Comparison of ENCODE assay signal across 23 cellular contexts in genomic region chrY:7866976-7867375, GRCh38.
DNase-seq lines count a peak whose midpoint lies in the region; ATAC-seq, FAIRE-seq and TF ChIP-seq lines count a peak whose summit lies in the region.
"Had no signal": no experiment of that assay in that cellular context is flagged by ENCODE, and none has a peak within 500 bp of the region (broad histone marks: within the 10 kb centered on the region; RNA-seq: fewer than 3 reads in every experiment).

No MANE protein-coding gene starts in this region.

- H3K27me3 ChIP-seq in HepG2 (ENCODE audit: control insufficient read depth in 1 of 2, insufficient read depth in 2 of 2, low read length in 2 of 2) = no peaks in the 10 kb centered on the region
- no peaks in the 10 kb centered on the region for H3K27me3 ChIP-seq in right lobe of liver
- H3K27me3 ChIP-seq: BLaER1 treated with 17β-estradiol and CSF1 and Interleukin-3, amounts not matched to agents 10 nM and 100 nM had no signal

- WGBS in HepG2 (ENCODE audit: low lambda C conversion rate) = 0% methylated on average over 1 of the region's 2 CpGs
- WGBS in right lobe of liver (ENCODE audit: insufficient coverage, low coverage, low lambda C conversion rate, missing lambda C conversion rate) = no CpG with 5 or more reads among the region's 2 CpGs

- TF ChIP-seq EP300 in HepG2 (IDR thresholded peaks at IDR 0.05; ENCODE audit: low read depth in 2 of 2, low read length in 2 of 2) (no peak), HepG2 (CRISPR knock-in tag; IDR thresholded peaks at IDR 0.05; ENCODE audit: borderline replicate concordance) (no peak)

- TF ChIP-seq CTCF in HepG2 (CRISPR knock-in tag; IDR thresholded peaks at IDR 0.05) (no peak), right lobe of liver (IDR thresholded peaks at IDR 0.05) (no peak), choroid plexus epithelial cell (conservative IDR thresholded peaks at IDR 0.05; ENCODE audit: low read depth, low read length) (no peak)

- H3K36me3 ChIP-seq in HepG2 (replicated peaks in 1 of 2; ENCODE audit: control insufficient read depth in 1 of 2, insufficient read depth in 2 of 2, low read length in 2 of 2) (no peaks in the 10 kb centered on the region), right lobe of liver (no peaks in the 10 kb centered on the region)
- H3K36me3 ChIP-seq: BLaER1 treated with 17β-estradiol and CSF1 and Interleukin-3, amounts not matched to agents 10 nM and 100 nM had no signal

- ATAC-seq in HepG2 = no peak
- no peak for ATAC-seq in right lobe of liver
- ATAC-seq in GM21717 (IDR thresholded peaks at IDR 0.05; ENCODE audit: unreplicated experiment) = no peak
- ATAC-seq in SK-N-SH treated with all-trans-retinoic acid at 6 μM for 48 hours = no peak
- no peak for ATAC-seq in GM19397 (IDR thresholded peaks at IDR 0.05; ENCODE audit: unreplicated experiment)
- ATAC-seq: CD8-positive, alpha-beta T cell; GM12878; HCT116 had no signal

- CTCF ChIA-PET in HepG2 (lab: Yijun Ruan, JAX; ENCODE audit: low intra/inter-chr PET ratio, low total read pairs) = no interaction called here
- CTCF ChIA-PET in activated CD4-positive, alpha-beta T cell treated with anti-CD3 and anti-CD28 coated beads, Interleukin-2, amount 10 ng/mL, durations not matched to agents 7 days and 5 days (lab: Charles Lee) = no interaction called here

- no peaks in the 10 kb centered on the region for H3K4me1 Mint-ChIP-seq in activated CD4-positive, alpha-beta T cell treated with anti-CD3 and anti-CD28 coated beads, Interleukin-2, amount 10 ng/mL, durations not matched to agents 7 days and 5 days
- H3K4me1 Mint-ChIP-seq: B cell had no signal

- H3K4me3 Mint-ChIP-seq in activated CD4-positive, alpha-beta T cell treated with anti-CD3 and anti-CD28 coated beads, Interleukin-2, amount 10 ng/mL, durations not matched to agents 7 days and 5 days = no peak overlapping the region
- H3K4me3 Mint-ChIP-seq: B cell; CD8-positive, alpha-beta T cell; HFFc6 had no signal

- H3K9me3 ChIP-seq in HepG2 (ENCODE audit: low read length) (no peaks in the 10 kb centered on the region), right lobe of liver (no peaks in the 10 kb centered on the region)
- H3K9me3 ChIP-seq: BLaER1 treated with 17β-estradiol and CSF1 and Interleukin-3, amounts not matched to agents 10 nM and 100 nM had no signal

- H2AFZ ChIP-seq in HepG2 (ENCODE audit: low read length) = no peak overlapping the region

- no peaks in the 10 kb centered on the region for H3K4me1 ChIP-seq in HepG2 (ENCODE audit: insufficient read depth, low read length)
- H3K4me1 ChIP-seq in right lobe of liver = no peaks in the 10 kb centered on the region
- H3K4me1 ChIP-seq: BLaER1 treated with 17β-estradiol and CSF1 and Interleukin-3, amounts not matched to agents 10 nM and 100 nM had no signal

- no peaks in the 10 kb centered on the region for H3K27me3 Mint-ChIP-seq in activated CD4-positive, alpha-beta T cell treated with anti-CD3 and anti-CD28 coated beads, Interleukin-2, amount 10 ng/mL, durations not matched to agents 7 days and 5 days
- H3K27me3 Mint-ChIP-seq: B cell had no signal

- H3K27ac Mint-ChIP-seq in activated CD4-positive, alpha-beta T cell treated with anti-CD3 and anti-CD28 coated beads, Interleukin-2, amount 10 ng/mL, durations not matched to agents 7 days and 5 days = no peak overlapping the region
- H3K27ac Mint-ChIP-seq: B cell; CD8-positive, alpha-beta T cell; HFFc6 had no signal

- POLR2A ChIA-PET in HepG2 (lab: Yijun Ruan, JAX) = no interaction called here
- POLR2A ChIA-PET in activated CD4-positive, alpha-beta T cell treated with anti-CD3 and anti-CD28 coated beads, Interleukin-2, amount 10 ng/mL, durations not matched to agents 7 days and 5 days (lab: Charles Lee) = no interaction called here

- TF ChIP-seq POLR2A in HepG2 (IDR thresholded peaks at IDR 0.05; ENCODE audit: insufficient read depth in 1 of 2, low read depth in 2 of 2, low read length in 2 of 2) (no peak), right lobe of liver (IDR thresholded peaks at IDR 0.05) (no peak)

- no peak for TF ChIP-seq RAD21 in HepG2 (CRISPR knock-in tag; IDR thresholded peaks at IDR 0.05)

- DNase-seq in HepG2 (ENCODE audit: low spot score) (no peak), right lobe of liver (no peak), choroid plexus epithelial cell (ENCODE audit: low read depth) (peak; percentile 11), left kidney (ENCODE audit: low read depth, low spot score) (peak; percentile 1)
- DNase-seq in activated CD4-positive, alpha-beta T cell treated with anti-CD3 and anti-CD28 coated beads, Interleukin-2, amount 10 ng/mL, durations not matched to agents 7 days and 5 days = no peak
- DNase-seq: Calu3; CD8-positive, alpha-beta T cell; DND-41; EL; GOT3; H7; HFFc6; IMR-90 had no signal

- H3K4me2 ChIP-seq in HepG2 (ENCODE audit: low read depth, low read length) = no peak overlapping the region
- H3K4me2 ChIP-seq: BLaER1 treated with 17β-estradiol and CSF1 and Interleukin-3, amounts not matched to agents 10 nM and 100 nM had no signal

- H3K9me3 Mint-ChIP-seq in activated CD4-positive, alpha-beta T cell treated with anti-CD3 and anti-CD28 coated beads, Interleukin-2, amount 10 ng/mL, durations not matched to agents 7 days and 5 days = no peaks in the 10 kb centered on the region
- H3K9me3 Mint-ChIP-seq: CD8-positive, alpha-beta T cell; HFFc6 had no signal

- FAIRE-seq in HepG2 (lab: Jason Lieb, UNC) = no peak
- FAIRE-seq: GM12878, GM19239 had no signal

- no peak overlapping the region for H3K4me3 ChIP-seq in HepG2 (replicated peaks in 1 of 3; ENCODE audit: insufficient read depth in 1 of 3, low read depth in 2 of 3, low read length in 3 of 3)
- H3K4me3 ChIP-seq in right lobe of liver = no peak overlapping the region
- H3K4me3 ChIP-seq in choroid plexus epithelial cell (ENCODE audit: low read depth, low read length) = no peak overlapping the region
- H3K4me3 ChIP-seq: BLaER1 treated with 17β-estradiol and CSF1 and Interleukin-3, amounts not matched to agents 10 nM and 100 nM; GM12878 had no signal

- H3K9ac ChIP-seq in HepG2 (ENCODE audit: insufficient read depth, low read depth, low read length) = no peak overlapping the region
- H3K9ac ChIP-seq: BLaER1 treated with 17β-estradiol and CSF1 and Interleukin-3, amounts not matched to agents 10 nM and 100 nM had no signal

- no peaks in the 10 kb centered on the region for H3K36me3 Mint-ChIP-seq in activated CD4-positive, alpha-beta T cell treated with anti-CD3 and anti-CD28 coated beads, Interleukin-2, amount 10 ng/mL, durations not matched to agents 7 days and 5 days (ENCODE audit: low read depth)
- H3K36me3 Mint-ChIP-seq: CD8-positive, alpha-beta T cell had no signal

- BruUV-seq in HepG2 (replicated peaks; lab: Mats Ljungman, UMichigan) = no TSS peak

- no peaks in the 10 kb centered on the region for H3K79me2 ChIP-seq in HepG2 (ENCODE audit: insufficient read depth, low read length)

- H3K27ac ChIP-seq in HepG2 (ENCODE audit: extremely low read length, insufficient read depth, low read length) = no peak overlapping the region
- no peak overlapping the region for H3K27ac ChIP-seq in right lobe of liver
- H3K27ac ChIP-seq: 22Rv1; BLaER1 treated with 17β-estradiol and CSF1 and Interleukin-3, amounts not matched to agents 10 nM and 100 nM; HL-60 had no signal

- intact Hi-C loops in HepG2 (cut with micrococcal nuclease; ENCODE audit: unreplicated experiment) (no loop called here), right lobe of liver (cut with DNase I) (no loop called here)

- in situ Hi-C loops in HepG2 (cut with HindIII; ENCODE audit: extremely low pct_ligation_motif_present, low pct_unique_long_range_greater_than_20kb) = loop anchor here (25.0 kb wide), 1 partner anchor 105 kb away; no protein-coding TSS in a partner anchor

- H4K20me1 ChIP-seq in HepG2 (ENCODE audit: insufficient read depth, low read length) = no peaks in the 10 kb centered on the region
- H4K20me1 ChIP-seq: BLaER1 treated with 17β-estradiol and CSF1 and Interleukin-3, amounts not matched to agents 10 nM and 100 nM had no signal

TF ChIP-seq in HepG2, 621 proteins besides CTCF, POLR2A, EP300 and RAD21:
- peak; percentile 48 to 69 for TF ChIP-seq MAFK (conservative IDR thresholded peaks at IDR 0.05 in 1 of 2, IDR thresholded peaks at IDR 0.05 in 1 of 2; ENCODE audit: low read length in 2 of 2)
- no peak for TF ChIP-seq SRSF1 (optimal IDR thresholded peaks at IDR 0.05; ENCODE audit: low read depth, low read length)
- TF ChIP-seq MAFF (IDR thresholded peaks at IDR 0.05; ENCODE audit: low read depth, low read length) = peak; percentile 43; the same call in 1 of the 2 replicates

TF ChIP-seq in SK-N-SH treated with all-trans-retinoic acid at 6 μM for 48 hours, 23 proteins besides CTCF, POLR2A, EP300 and RAD21 (continues in another document):
- no peak for TF ChIP-seq CREB5 (CRISPR knock-in tag; IDR thresholded peaks at IDR 0.05; ENCODE audit: low read depth)
- TF ChIP-seq GLIS3 (CRISPR knock-in tag; IDR thresholded peaks at IDR 0.05) = no peak
- TF ChIP-seq PPARA (CRISPR knock-in tag; IDR thresholded peaks at IDR 0.05; ENCODE audit: borderline replicate concordance) = no peak
- no peak for TF ChIP-seq BACH2 (CRISPR knock-in tag; IDR thresholded peaks at IDR 0.05; ENCODE audit: borderline replicate concordance)

Comparison
In these comparisons a context has a peak if more than half of its experiments do, and no peak if none do; other contexts are left out.
1. DNase-seq: peak in choroid plexus epithelial cell (single experiment) and left kidney (single experiment); none in HepG2 (single experiment), right lobe of liver (0 of 3) and activated CD4-positive, alpha-beta T cell treated with anti-CD3 and anti-CD28 coated beads, Interleukin-2, amount 10 ng/mL, durations not matched to agents 7 days and 5 days (single experiment).